26 cellular contexts compared by ENCODE assay signal in the genomic region with DNA sequence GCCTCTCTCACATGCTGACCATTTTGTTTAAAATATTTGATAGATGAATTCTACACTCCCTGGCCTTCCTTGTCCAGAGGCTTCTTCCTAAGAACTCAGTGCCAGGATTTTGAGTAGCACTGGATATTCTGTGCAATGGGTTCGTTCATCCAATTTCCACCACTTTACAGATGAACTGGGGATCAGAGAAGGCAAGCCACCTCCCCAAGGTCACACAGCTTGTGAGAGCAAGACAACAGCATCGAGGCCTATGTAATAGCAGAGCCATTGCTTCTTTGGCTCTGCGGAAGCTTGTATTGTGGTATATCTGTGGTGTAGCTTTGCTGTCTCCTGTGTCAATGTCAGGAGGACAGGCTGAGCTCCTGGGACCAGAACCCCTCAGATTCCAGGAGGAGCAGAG.
"Had no signal": no experiment of that assay in that cellular context is flagged by ENCODE, and none has a peak within 500 bp of the region (broad histone marks: within the 10 kb centered on the region; RNA-seq: fewer than 3 reads in every experiment).

No MANE protein-coding gene starts in this region.

- ATAC-seq: natural killer cell; sciatic nerve; stimulated activated naive B cell treated with anti-CD40 and anti-IgM and Interleukin-4, amounts not matched to agents 10 μg/mL and 1 μg/mL and 100 μg/mL, for 72 hours; stimulated activated naive CD8-positive, alpha-beta T cell treated with anti-CD3 and anti-CD28 coated beads, Interleukin-15, Interleukin-2, amounts not matched to agents 100 U/mL and 50 U/mL, for 24 hours had no signal

- H3K27ac Mint-ChIP-seq: mesothelial cell of epicardium; naive B cell; natural killer cell; nephron progenitor cell; neural progenitor cell; progenitor cell of endocrine pancreas; stimulated activated naive B cell treated with anti-CD40 and anti-IgM and Interleukin-4, amounts not matched to agents 10 μg/mL and 1 μg/mL and 100 μg/mL, for 72 hours had no signal

- H3K9me3 ChIP-seq: neutrophil, testis, thyroid gland, transverse colon, upper lobe of left lung, vagina had no signal

- H3K36me3 ChIP-seq: left ventricle myocardium inferior, neural progenitor cell, neutrophil, ovary, right atrium auricular region, stomach, thyroid gland, transverse colon, upper lobe of left lung, vagina had no signal

- H2AFZ ChIP-seq: neural progenitor cell had no signal

- DNase-seq: left ventricle myocardium inferior; naive B cell; natural killer cell; nephron progenitor cell; occipital lobe; ovary; stimulated activated CD4-positive, alpha-beta T cell treated with anti-CD3 and anti-CD28 coated beads, Interleukin-12 subunit alpha, Interleukin-12 subunit beta, amount 100 ng/mL, for 4 hours; stimulated activated CD4-positive, alpha-beta T cell treated with anti-CD3 and anti-CD28 coated beads, Interleukin-15, amount 100 ng/mL, for 24 hours; stimulated activated CD4-positive, alpha-beta T cell treated with anti-CD3 and anti-CD28 coated beads, Interleukin-2, amount 100 ng/mL, for 24 hours; stimulated activated CD4-positive, alpha-beta T cell treated with anti-CD3 and anti-CD28 coated beads, Interleukin-4, amount 100 ng/mL, for 1 hour; stimulated activated naive B cell treated with anti-CD40 and anti-IgM and Interleukin-4, amounts not matched to agents 10 μg/mL and 1 μg/mL and 100 μg/mL, for 72 hours; stimulated activated naive CD8-positive, alpha-beta T cell treated with anti-CD3 and anti-CD28 coated beads, Interleukin-15, Interleukin-2, amounts not matched to agents 100 U/mL and 50 U/mL, for 24 hours; stomach; testis; thyroid gland; transverse colon; upper lobe of left lung had no signal

- H3K9me3 Mint-ChIP-seq: natural killer cell had no signal

- H3K27me3 ChIP-seq: neural progenitor cell, ovary, right atrium auricular region, stomach, testis, thyroid gland, transverse colon, upper lobe of left lung, vagina had no signal

- H3K4me3 Mint-ChIP-seq: mesothelial cell of epicardium; naive B cell; natural killer cell; nephron progenitor cell; neural progenitor cell; stimulated activated naive B cell treated with anti-CD40 and anti-IgM and Interleukin-4, amounts not matched to agents 10 μg/mL and 1 μg/mL and 100 μg/mL, for 72 hours had no signal

- H3K4me3 ChIP-seq: left ventricle myocardium inferior, lung, neural progenitor cell, ovary, right atrium auricular region, skin epidermis, stomach, testis, thyroid gland, transverse colon, upper lobe of left lung, vagina had no signal

- H3K27ac ChIP-seq: left ventricle myocardium inferior, neural progenitor cell, neutrophil, ovary, right atrium auricular region, skin epidermis, stomach, testis, thyroid gland, transverse colon, upper lobe of left lung, vagina had no signal

- H3K4me2 ChIP-seq: neural progenitor cell had no signal

- H3K36me3 Mint-ChIP-seq: mesothelial cell of epicardium; naive B cell; natural killer cell; neural progenitor cell; stimulated activated naive B cell treated with anti-CD40 and anti-IgM and Interleukin-4, amounts not matched to agents 10 μg/mL and 1 μg/mL and 100 μg/mL, for 72 hours had no signal

- H3K4me1 Mint-ChIP-seq: mesothelial cell of epicardium had no signal

- H3K4me1 ChIP-seq: left ventricle myocardium inferior, right atrium auricular region, stomach, thyroid gland, transverse colon, upper lobe of left lung, vagina had no signal

- H3K9ac ChIP-seq: neural progenitor cell had no signal
